ENCODE assay signal across 25 cellular contexts in genomic region chr5:90550963-90551362, GRCh38. TPM values are rescaled to one million over a fixed set of nuclear protein-coding genes. Genes with fewer than 3 reads are reported as not detected.
"Had no signal": no experiment of that assay in that cellular context is flagged by ENCODE, and none has a peak within 500 bp of the region (broad histone marks: within the 10 kb centered on the region; RNA-seq: fewer than 3 reads in every experiment).

No MANE protein-coding gene starts in this region.

- H3K4me2 ChIP-seq: SK-N-SH had no signal

- H3K27me3 ChIP-seq: Peyer's patch, SJCRH30 had no signal

- H3K36me3 Mint-ChIP-seq: activated naive CD4-positive, alpha-beta T cell treated with anti-CD3 and anti-CD28 coated beads, Interleukin-2, amount 10 ng/mL, durations not matched to agents 7 days and 5 days; activated naive CD8-positive, alpha-beta T cell treated with anti-CD3 and anti-CD28 coated beads for 36 hours had no signal

- H3K4me1 ChIP-seq: Peyer's patch had no signal

- ATAC-seq: activated CD4-positive, alpha-beta T cell treated with anti-CD3 and anti-CD28 coated beads for 36 hours; activated T-helper 17 cell treated with anti-CD3 and anti-CD28 coated beads, Interleukin-2, amount 50 U/mL, for 72 hours had no signal

- H3K36me3 ChIP-seq: Peyer's patch, SJCRH30, WERI-Rb-1 had no signal

- H3K4me1 Mint-ChIP-seq: activated CD4-positive, alpha-beta memory T cell treated with anti-CD3 and anti-CD28 coated beads, Interleukin-2, amount 10 ng/mL, durations not matched to agents 7 days and 5 days; activated CD4-positive, alpha-beta T cell treated with anti-CD3 and anti-CD28 coated beads for 36 hours; activated naive CD4-positive, alpha-beta T cell treated with anti-CD3 and anti-CD28 coated beads, Interleukin-2, amount 10 ng/mL, durations not matched to agents 7 days and 5 days; activated naive CD8-positive, alpha-beta T cell treated with anti-CD3 and anti-CD28 coated beads for 36 hours; activated T-helper 17 cell treated with anti-CD3 and anti-CD28 coated beads, Interleukin-2, amount 50 U/mL, for 72 hours had no signal

- H3K9me3 ChIP-seq: Peyer's patch, SJCRH30, SK-N-SH had no signal

- DNase-seq: activated CD4-positive, alpha-beta memory T cell treated with anti-CD3 and anti-CD28 coated beads, Interleukin-2, amount 10 ng/mL, durations not matched to agents 7 days and 5 days; activated CD4-positive, alpha-beta T cell treated with anti-CD3 and anti-CD28 coated beads for 36 hours; activated CD4-positive, alpha-beta T cell treated with anti-CD3 and anti-CD28 coated beads, Interleukin-2, amount 50 U/mL, for 1 hour; activated gamma-delta T cell; activated naive CD4-positive, alpha-beta T cell treated with anti-CD3 and anti-CD28 coated beads, Interleukin-2, amount 10 ng/mL, durations not matched to agents 7 days and 5 days; activated naive CD8-positive, alpha-beta T cell treated with anti-CD3 and anti-CD28 coated beads for 36 hours; activated T-cell treated with anti-CD3 and anti-CD28 coated beads for 4 hours; activated T-cell treated with anti-CD3 and anti-CD28 coated beads, Interleukin-2, amount 50 U/mL, for 48 hours; cerebellar nuclear complex; KG1; NCI-H1048; NCI-H2029; NCI-H2107; NCI-H2171 treated with DMSO at 0.1 percent for 48 hours; NCI-H226; NCI-H526; NCI-H82; Peyer's patch; Right ventricle myocardium superior; SJCRH30; SK-N-SH; T-helper 1 cell; WERI-Rb-1 had no signal

- H3K4me3 ChIP-seq: Peyer's patch, SJCRH30 had no signal

- H3K4me3 Mint-ChIP-seq: activated CD4-positive, alpha-beta memory T cell treated with anti-CD3 and anti-CD28 coated beads, Interleukin-2, amount 10 ng/mL, durations not matched to agents 7 days and 5 days; activated CD4-positive, alpha-beta T cell treated with anti-CD3 and anti-CD28 coated beads for 36 hours; activated naive CD4-positive, alpha-beta T cell treated with anti-CD3 and anti-CD28 coated beads, Interleukin-2, amount 10 ng/mL, durations not matched to agents 7 days and 5 days; activated naive CD8-positive, alpha-beta T cell treated with anti-CD3 and anti-CD28 coated beads for 36 hours; activated T-helper 17 cell treated with anti-CD3 and anti-CD28 coated beads, Interleukin-2, amount 50 U/mL, for 72 hours had no signal

- H3K9ac ChIP-seq: SK-N-SH had no signal

- H3K27ac ChIP-seq: Peyer's patch, RWPE1, SJCRH30, WERI-Rb-1 had no signal

- H3K27ac Mint-ChIP-seq: activated CD4-positive, alpha-beta memory T cell treated with anti-CD3 and anti-CD28 coated beads, Interleukin-2, amount 10 ng/mL, durations not matched to agents 7 days and 5 days; activated CD4-positive, alpha-beta T cell treated with anti-CD3 and anti-CD28 coated beads for 36 hours; activated naive CD4-positive, alpha-beta T cell treated with anti-CD3 and anti-CD28 coated beads, Interleukin-2, amount 10 ng/mL, durations not matched to agents 7 days and 5 days; activated naive CD8-positive, alpha-beta T cell treated with anti-CD3 and anti-CD28 coated beads for 36 hours; activated T-helper 17 cell treated with anti-CD3 and anti-CD28 coated beads, Interleukin-2, amount 50 U/mL, for 72 hours had no signal

- H3K9me3 Mint-ChIP-seq: activated CD4-positive, alpha-beta memory T cell treated with anti-CD3 and anti-CD28 coated beads, Interleukin-2, amount 10 ng/mL, durations not matched to agents 7 days and 5 days; activated naive CD4-positive, alpha-beta T cell treated with anti-CD3 and anti-CD28 coated beads, Interleukin-2, amount 10 ng/mL, durations not matched to agents 7 days and 5 days; activated naive CD8-positive, alpha-beta T cell treated with anti-CD3 and anti-CD28 coated beads for 36 hours; activated T-helper 17 cell treated with anti-CD3 and anti-CD28 coated beads, Interleukin-2, amount 50 U/mL, for 72 hours had no signal

RNA-seq across cellular contexts. Expression of gene ADGRV1, which starts 7.6 kb away (rescaled TPM):
- total RNA-seq: activated CD4-positive, alpha-beta memory T cell treated with anti-CD3 and anti-CD28 coated beads, Interleukin-2, amount 10 ng/mL, durations not matched to agents 7 days and 5 days; Right ventricle myocardium superior had no signal
